ENCODE assay signal across 21 cellular contexts in genomic region chr2:26522325-26523120, GRCh38. TPM values are rescaled to one million over a fixed set of nuclear protein-coding genes. Genes with fewer than 3 reads are reported as not detected.
"Had no signal": no experiment of that assay in that cellular context is flagged by ENCODE, and none has a peak within 500 bp of the region (broad histone marks: within the 10 kb centered on the region; RNA-seq: fewer than 3 reads in every experiment).

No MANE protein-coding gene starts in this region.

- H3K36me3 Mint-ChIP-seq: activated CD4-positive, alpha-beta memory T cell treated with anti-CD3 and anti-CD28 coated beads for 36 hours; natural killer cell; stimulated activated memory B cell treated with anti-CD40 and anti-IgM and Interleukin-4, amounts not matched to agents 10 μg/mL and 1 μg/mL and 100 μg/mL, for 72 hours had no signal

- H3K4me3 Mint-ChIP-seq: activated B cell treated with CpG ODN at 0.5 μM for 24 hours; activated CD4-positive, alpha-beta memory T cell treated with anti-CD3 and anti-CD28 coated beads for 36 hours; activated T-helper 17 cell treated with anti-CD3 and anti-CD28 coated beads, Interleukin-2, amount 50 U/mL, for 72 hours; effector memory CD8-positive, alpha-beta T cell; natural killer cell; stimulated activated memory B cell treated with anti-CD40 and anti-IgM and Interleukin-4, amounts not matched to agents 10 μg/mL and 1 μg/mL and 100 μg/mL, for 72 hours; T-helper 2 cell treated with Interferon-gamma antibody and Interleukin-4, amounts not matched to agents 5 μg/mL and 100 μg/mL, for 36 hours had no signal

- H3K4me1 Mint-ChIP-seq: activated B cell treated with CpG ODN at 0.5 μM for 24 hours; natural killer cell; stimulated activated memory B cell treated with anti-CD40 and anti-IgM and Interleukin-4, amounts not matched to agents 10 μg/mL and 1 μg/mL and 100 μg/mL, for 72 hours had no signal

- FAIRE-seq: bronchial epithelial cell, islet of Langerhans, small intestine had no signal

- H3K4me3 ChIP-seq: esophagus squamous epithelium, lower lobe of right lung had no signal

- ATAC-seq: activated T-helper 17 cell treated with anti-CD3 and anti-CD28 coated beads, Interleukin-2, amount 50 U/mL, for 72 hours; effector memory CD8-positive, alpha-beta T cell; left colon; lower lobe of right lung; natural killer cell; stimulated activated memory B cell treated with anti-CD40 and anti-IgM and Interleukin-4, amounts not matched to agents 10 μg/mL and 1 μg/mL and 100 μg/mL, for 72 hours had no signal

- H3K9ac ChIP-seq: SK-N-SH had no signal

- H3K27ac ChIP-seq: esophagus squamous epithelium, lower lobe of right lung had no signal

- H3K27ac Mint-ChIP-seq: activated B cell treated with CpG ODN at 0.5 μM for 24 hours; activated CD4-positive, alpha-beta memory T cell treated with anti-CD3 and anti-CD28 coated beads for 36 hours; activated T-helper 17 cell treated with anti-CD3 and anti-CD28 coated beads, Interleukin-2, amount 50 U/mL, for 72 hours; effector memory CD8-positive, alpha-beta T cell; natural killer cell; stimulated activated memory B cell treated with anti-CD40 and anti-IgM and Interleukin-4, amounts not matched to agents 10 μg/mL and 1 μg/mL and 100 μg/mL, for 72 hours; T-helper 2 cell treated with Interferon-gamma antibody and Interleukin-4, amounts not matched to agents 5 μg/mL and 100 μg/mL, for 36 hours had no signal

- H3K36me3 ChIP-seq: esophagus squamous epithelium, lower lobe of right lung had no signal

- H3K9me3 ChIP-seq: esophagus squamous epithelium, lower lobe of right lung, SK-N-SH had no signal

- H3K27me3 Mint-ChIP-seq: activated CD4-positive, alpha-beta memory T cell treated with anti-CD3 and anti-CD28 coated beads for 36 hours; activated T-helper 17 cell treated with anti-CD3 and anti-CD28 coated beads, Interleukin-2, amount 50 U/mL, for 72 hours had no signal

- DNase-seq: activated B cell treated with CpG ODN at 0.5 μM for 24 hours; activated CD4-positive, alpha-beta memory T cell treated with anti-CD3 and anti-CD28 coated beads for 36 hours; activated CD4-positive, alpha-beta T cell treated with anti-CD3 and anti-CD28 coated beads for 4 hours; activated naive CD4-positive, alpha-beta T cell treated with anti-CD3 and anti-CD28 coated beads, Interleukin-2, amount 50 U/mL, for 16 hours; activated T-cell treated with anti-CD3 and anti-CD28 coated beads for 4 hours; effector memory CD8-positive, alpha-beta T cell; esophagus squamous epithelium; foreskin fibroblast; hippocampal formation; left colon; lower lobe of right lung; natural killer cell; retina; small intestine; stimulated activated CD4-positive, alpha-beta T cell treated with anti-CD3 and anti-CD28 coated beads, Interleukin-4, amount 100 ng/mL, for 4 hours had no signal

- H3K4me2 ChIP-seq: SK-N-SH had no signal

- H3K9me3 Mint-ChIP-seq: activated B cell treated with CpG ODN at 0.5 μM for 24 hours; activated CD4-positive, alpha-beta memory T cell treated with anti-CD3 and anti-CD28 coated beads for 36 hours; activated T-helper 17 cell treated with anti-CD3 and anti-CD28 coated beads, Interleukin-2, amount 50 U/mL, for 72 hours; effector memory CD8-positive, alpha-beta T cell; natural killer cell; stimulated activated memory B cell treated with anti-CD40 and anti-IgM and Interleukin-4, amounts not matched to agents 10 μg/mL and 1 μg/mL and 100 μg/mL, for 72 hours; T-helper 2 cell treated with Interferon-gamma antibody and Interleukin-4, amounts not matched to agents 5 μg/mL and 100 μg/mL, for 36 hours had no signal

- H3K4me1 ChIP-seq: esophagus squamous epithelium, lower lobe of right lung had no signal

RNA-seq across cellular contexts. Expression of gene OTOF, which starts 44.6 kb away (rescaled TPM):
- total RNA-seq: activated B cell treated with CpG ODN at 0.5 μM for 24 hours, bronchial epithelial cell, left colon had no signal
- polyA plus RNA-seq: SK-N-SH had no signal
